Comparison of ENCODE assay signal across 1 cellular context in genomic region chr15:41504751-41505492, GRCh38.
TF ChIP-seq lines count a peak whose summit lies in the region.

No MANE protein-coding gene starts in this region.

TF ChIP-seq in HepG2, 621 proteins besides CTCF, POLR2A, EP300 and RAD21:
- no peak for TF ChIP-seq HNRNPL (IDR thresholded peaks at IDR 0.05; ENCODE audit: low read depth, low read length)
- TF ChIP-seq POLR2AphosphoS5 (IDR thresholded peaks at IDR 0.05; ENCODE audit: low read depth, low read length) = 0 out of 2 replicates have a peak, but pooled peaks have one; percentile 3
- TF ChIP-seq AKAP8 (CRISPR knock-in tag; IDR thresholded peaks at IDR 0.05) = 0 out of 2 replicates have a peak, but pooled peaks have one; percentile 25
- TF ChIP-seq KLF11 (CRISPR knock-in tag; IDR thresholded peaks at IDR 0.05) = no peak
TF ChIP-seq in HepG2: peak in this region for 2.
